8 cellular contexts compared by ENCODE assay signal in the genomic region with DNA sequence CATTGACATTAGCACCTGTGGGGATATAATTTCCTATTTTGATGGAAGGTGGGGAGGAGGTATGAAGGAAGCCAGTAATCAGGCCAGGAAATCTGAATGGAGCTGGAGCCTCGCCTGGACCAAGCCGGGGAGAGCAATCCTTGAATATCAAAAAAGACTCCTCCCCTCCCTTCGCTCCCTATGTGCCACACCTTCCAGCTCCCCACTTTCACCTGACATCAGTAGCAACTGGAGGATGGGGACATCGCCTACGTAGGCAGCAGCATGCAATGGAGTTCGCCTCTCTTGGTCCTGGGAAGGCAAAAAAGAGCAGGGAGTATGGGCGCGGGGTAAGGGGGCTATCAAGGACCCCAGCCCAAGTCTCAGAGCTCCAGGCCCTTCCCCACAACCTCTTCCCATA. TPM values are rescaled to one million over a fixed set of nuclear protein-coding genes. Genes with fewer than 3 reads are reported as not detected.
A peak's percentile ranks its signal among the peaks of the same experiment; 100 is the strongest.
DNase-seq lines count a peak whose midpoint lies in the region; ATAC-seq and TF ChIP-seq lines count a peak whose summit lies in the region.

No MANE protein-coding gene starts in this region.

- H3K36me3 Mint-ChIP-seq in nephron progenitor cell (ENCODE audit: low read depth) = peaks cover 37% of the 10 kb centered on the region

- no peak for ATAC-seq in GM21423 (IDR thresholded peaks at IDR 0.05; ENCODE audit: unreplicated experiment)
- ATAC-seq in GM18870 (IDR thresholded peaks at IDR 0.05; ENCODE audit: unreplicated experiment) = no peak

- H3K4me3 ChIP-seq in AG10803 (ENCODE audit: low read length) (peak overlapping the region; percentile 90), LNCaP clone FGC (ENCODE audit: low read depth, low read length) (peak overlapping the region; percentile 84), dorsolateral prefrontal cortex (peak overlapping the region; percentile 62 to 98 (median 91))

- H3K9me3 Mint-ChIP-seq in nephron progenitor cell = no peaks in the 10 kb centered on the region

- intact Hi-C loops in dorsolateral prefrontal cortex (cut with DNase I) = loop anchor here (5.0 kb wide), 3 partner anchors 35 to 135 kb away; a partner anchor contains a TSS

- TF ChIP-seq CTCF in AG10803 (conservative IDR thresholded peaks at IDR 0.05; ENCODE audit: low read length) (no peak), LNCaP clone FGC (IDR thresholded peaks at IDR 0.05; ENCODE audit: control insufficient read depth, extremely low read depth, insufficient read depth) (no peak), dorsolateral prefrontal cortex (IDR thresholded peaks at IDR 0.05 in 54 of 56, conservative IDR thresholded peaks at IDR 0.05 in 2 of 56; ENCODE audit: low read depth in 1 of 56, partially characterized antibody in 56 of 56) (no peak), nephron progenitor cell (IDR thresholded peaks at IDR 0.05) (no peak)

- peaks cover 5% of the 10 kb centered on the region for H3K27me3 Mint-ChIP-seq in nephron progenitor cell (ENCODE audit: low read depth, poor library complexity)

- H3K27ac Mint-ChIP-seq in nephron progenitor cell = peak overlapping the region; percentile 77

- peak overlapping the region; percentile 93 for H3K4me3 Mint-ChIP-seq in nephron progenitor cell

- H3K27me3 ChIP-seq in dorsolateral prefrontal cortex = no peaks in the 10 kb centered on the region

- H3K27ac ChIP-seq in dorsolateral prefrontal cortex = peak overlapping the region in 33 of 59 donors; percentile 74 to 94 (median 90)

- DNase-seq in AG10803 (ENCODE audit: low read depth) = no peak
- DNase-seq in LNCaP clone FGC (ENCODE audit: low read depth) = no peak
- no peak for DNase-seq in dorsolateral prefrontal cortex
- no peak for DNase-seq in nephron progenitor cell
- DNase-seq in stimulated activated CD4-positive, alpha-beta T cell treated with anti-CD3 and anti-CD28 coated beads, Interleukin-15, amount 100 ng/mL, for 24 hours = no peak
- DNase-seq in NCI-H82 treated with DMSO at 0.1 percent for 48 hours (lab: John Stamatoyannopoulos, UW; ENCODE audit: unreplicated experiment) = no peak

- H3K4me1 Mint-ChIP-seq in nephron progenitor cell = peaks cover 34% of the 10 kb centered on the region

RNA-seq across cellular contexts. Expression of a gene that starts 1.1 kb away (rescaled TPM):
- 10 to 100 TPM; 32.7 to 75.7 (median 55.2) TPM for total RNA-seq in dorsolateral prefrontal cortex

RNA-seq across cellular contexts. Expression of a gene that starts 9.7 kb away (rescaled TPM):
- total RNA-seq in dorsolateral prefrontal cortex = 10 to 100 TPM; 10.0 to 26.9 (median 17.8) TPM

RNA-seq across cellular contexts. Expression of a gene that starts 27.2 kb away (rescaled TPM):
- total RNA-seq in dorsolateral prefrontal cortex = 1 to 10 TPM in 18 of 120 experiments, under 1 TPM in 22, not detected in 80; 0.20 to 2.8 (median 0.97) TPM

RNA-seq across cellular contexts. Expression of a gene that starts 32.9 kb away (rescaled TPM):
- total RNA-seq in dorsolateral prefrontal cortex = 10 to 100 TPM; 32.1 to 66.4 (median 49.1) TPM

RNA-seq across cellular contexts. Expression of a gene that starts 35.3 kb away (rescaled TPM):
- 100 to 1,000 TPM in 18 of 120 experiments, 10 to 100 TPM in 102; 40.1 to 117 (median 86.4) TPM for total RNA-seq in dorsolateral prefrontal cortex
